1 cellular context compared by ENCODE assay signal in genomic region chr10:91797874-91798735, GRCh38.
TF ChIP-seq lines count a peak whose summit lies in the region.

TNKS2 (plus strand) TSS chr10:91798426; CDS start chr10:91798691, 265 bp downstream.

TF ChIP-seq in HepG2, 621 proteins besides CTCF, POLR2A, EP300 and RAD21 (continued from another document and continues in another):
- TF ChIP-seq, protein P1, sequence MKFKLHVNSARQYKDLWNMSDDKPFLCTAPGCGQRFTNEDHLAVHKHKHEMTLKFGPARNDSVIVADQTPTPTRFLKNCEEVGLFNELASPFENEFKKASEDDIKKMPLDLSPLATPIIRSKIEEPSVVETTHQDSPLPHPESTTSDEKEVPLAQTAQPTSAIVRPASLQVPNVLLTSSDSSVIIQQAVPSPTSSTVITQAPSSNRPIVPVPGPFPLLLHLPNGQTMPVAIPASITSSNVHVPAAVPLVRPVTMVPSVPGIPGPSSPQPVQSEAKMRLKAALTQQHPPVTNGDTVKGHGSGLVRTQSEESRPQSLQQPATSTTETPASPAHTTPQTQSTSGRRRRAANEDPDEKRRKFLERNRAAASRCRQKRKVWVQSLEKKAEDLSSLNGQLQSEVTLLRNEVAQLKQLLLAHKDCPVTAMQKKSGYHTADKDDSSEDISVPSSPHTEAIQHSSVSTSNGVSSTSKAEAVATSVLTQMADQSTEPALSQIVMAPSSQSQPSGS (CRISPR knock-in tag; IDR thresholded peaks at IDR 0.05), result peak; percentile 39; the same call in 1 of the 2 replicates
- TF ChIP-seq, protein P2, sequence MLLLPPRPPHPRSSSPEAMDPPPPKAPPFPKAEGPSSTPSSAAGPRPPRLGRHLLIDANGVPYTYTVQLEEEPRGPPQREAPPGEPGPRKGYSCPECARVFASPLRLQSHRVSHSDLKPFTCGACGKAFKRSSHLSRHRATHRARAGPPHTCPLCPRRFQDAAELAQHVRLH (CRISPR knock-in tag; IDR thresholded peaks at IDR 0.05; ENCODE audit: borderline replicate concordance, low read depth), result peak; percentile 78; the same call in 1 of the 2 replicates
- TF ChIP-seq FOXJ3 (CRISPR knock-in tag; IDR thresholded peaks at IDR 0.05; ENCODE audit: borderline replicate concordance) (no peak), GPN1 (CRISPR knock-in tag; IDR thresholded peaks at IDR 0.05; ENCODE audit: borderline replicate concordance) (no peak), HDAC1 (CRISPR knock-in tag; IDR thresholded peaks at IDR 0.05) (peak; percentile 45), CREB3 (CRISPR knock-in tag; IDR thresholded peaks at IDR 0.05) (0 out of 2 replicates have a peak, but pooled peaks have one; percentile 7), ZSCAN22 (CRISPR knock-in tag; IDR thresholded peaks at IDR 0.05) (0 out of 2 replicates have a peak, but pooled peaks have one; percentile 71), REPIN1 (CRISPR knock-in tag; IDR thresholded peaks at IDR 0.05; ENCODE audit: borderline replicate concordance, low read depth) (peak; percentile 85), RFXAP (CRISPR knock-in tag; IDR thresholded peaks at IDR 0.05; ENCODE audit: borderline replicate concordance) (no peak; the same call in 1 of the 2 replicates), ZBTB44 (CRISPR knock-in tag; IDR thresholded peaks at IDR 0.05) (no peak), ZNF749 (CRISPR knock-in tag; IDR thresholded peaks at IDR 0.05; ENCODE audit: borderline replicate concordance) (no peak; the same call in 1 of the 2 replicates), NCOA2 (CRISPR knock-in tag; IDR thresholded peaks at IDR 0.05) (peak; percentile 64), ZNF317 (CRISPR knock-in tag; IDR thresholded peaks at IDR 0.05) (peak; percentile 65; the same call in 1 of the 2 replicates), XRCC5 (optimal IDR thresholded peaks at IDR 0.05; ENCODE audit: low read length) (peak; percentile 28), TRIM24 (CRISPR knock-in tag; IDR thresholded peaks at IDR 0.05) (no peak), NFKBIZ (CRISPR knock-in tag; IDR thresholded peaks at IDR 0.05) (peak; percentile 58; the same call in 1 of the 2 replicates), SPEN (CRISPR knock-in tag; IDR thresholded peaks at IDR 0.05; ENCODE audit: low read depth) (peak; percentile 51), ONECUT2 (CRISPR knock-in tag; IDR thresholded peaks at IDR 0.05) (no peak), ARNTL (CRISPR knock-in tag; IDR thresholded peaks at IDR 0.05) (peak; percentile 85), PHF5A (CRISPR knock-in tag; IDR thresholded peaks at IDR 0.05; ENCODE audit: low read depth, unreplicated experiment) (no peak), CHD2 (IDR thresholded peaks at IDR 0.05; ENCODE audit: low read depth, low read length) (no peak), PAXIP1 (CRISPR knock-in tag; conservative IDR thresholded peaks at IDR 0.05) (peak; percentile 26; the same call in 1 of the 2 replicates), NFYB (CRISPR knock-in tag; IDR thresholded peaks at IDR 0.05) (no peak), HDAC2 (CRISPR knock-in tag; IDR thresholded peaks at IDR 0.05) (peak; percentile 23; the same call in 1 of the 2 replicates), UBTF (CRISPR knock-in tag; IDR thresholded peaks at IDR 0.05) (peak; percentile 83; the same call in 1 of the 2 replicates), ATM (IDR thresholded peaks at IDR 0.05; ENCODE audit: borderline replicate concordance) (no peak), ZNF547 (CRISPR knock-in tag; IDR thresholded peaks at IDR 0.05) (peak; percentile 79; the same call in 1 of the 2 replicates), ZNF260 (CRISPR knock-in tag; IDR thresholded peaks at IDR 0.05; ENCODE audit: borderline replicate concordance, low read depth) (no peak), SIX1 (CRISPR knock-in tag; IDR thresholded peaks at IDR 0.05; ENCODE audit: borderline replicate concordance) (peak; percentile 40; the same call in 1 of the 2 replicates), ZNF362 (CRISPR knock-in tag; IDR thresholded peaks at IDR 0.05; ENCODE audit: borderline replicate concordance) (peak; percentile 13; the same call in 1 of the 2 replicates), SRSF4 (IDR thresholded peaks at IDR 0.05; ENCODE audit: low read depth, low read length, poor library complexity, severe bottlenecking) (no peak), ZNF354B (CRISPR knock-in tag; IDR thresholded peaks at IDR 0.05) (no peak), ATF7-NPFF (CRISPR knock-in tag; IDR thresholded peaks at IDR 0.05; ENCODE audit: low read depth) (peak; percentile 95)
- TF ChIP-seq, protein P3, sequence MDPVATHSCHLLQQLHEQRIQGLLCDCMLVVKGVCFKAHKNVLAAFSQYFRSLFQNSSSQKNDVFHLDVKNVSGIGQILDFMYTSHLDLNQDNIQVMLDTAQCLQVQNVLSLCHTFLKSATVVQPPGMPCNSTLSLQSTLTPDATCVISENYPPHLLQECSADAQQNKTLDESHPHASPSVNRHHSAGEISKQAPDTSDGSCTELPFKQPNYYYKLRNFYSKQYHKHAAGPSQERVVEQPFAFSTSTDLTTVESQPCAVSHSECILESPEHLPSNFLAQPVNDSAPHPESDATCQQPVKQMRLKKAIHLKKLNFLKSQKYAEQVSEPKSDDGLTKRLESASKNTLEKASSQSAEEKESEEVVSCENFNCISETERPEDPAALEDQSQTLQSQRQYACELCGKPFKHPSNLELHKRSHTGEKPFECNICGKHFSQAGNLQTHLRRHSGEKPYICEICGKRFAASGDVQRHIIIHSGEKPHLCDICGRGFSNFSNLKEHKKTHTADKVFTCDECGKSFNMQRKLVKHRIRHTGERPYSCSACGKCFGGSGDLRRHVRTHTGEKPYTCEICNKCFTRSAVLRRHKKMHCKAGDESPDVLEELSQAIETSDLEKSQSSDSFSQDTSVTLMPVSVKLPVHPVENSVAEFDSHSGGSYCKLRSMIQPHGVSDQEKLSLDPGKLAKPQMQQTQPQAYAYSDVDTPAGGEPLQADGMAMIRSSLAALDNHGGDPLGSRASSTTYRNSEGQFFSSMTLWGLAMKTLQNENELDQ (CRISPR knock-in tag; IDR thresholded peaks at IDR 0.05; ENCODE audit: borderline replicate concordance), result no peak
- TF ChIP-seq, protein P4, sequence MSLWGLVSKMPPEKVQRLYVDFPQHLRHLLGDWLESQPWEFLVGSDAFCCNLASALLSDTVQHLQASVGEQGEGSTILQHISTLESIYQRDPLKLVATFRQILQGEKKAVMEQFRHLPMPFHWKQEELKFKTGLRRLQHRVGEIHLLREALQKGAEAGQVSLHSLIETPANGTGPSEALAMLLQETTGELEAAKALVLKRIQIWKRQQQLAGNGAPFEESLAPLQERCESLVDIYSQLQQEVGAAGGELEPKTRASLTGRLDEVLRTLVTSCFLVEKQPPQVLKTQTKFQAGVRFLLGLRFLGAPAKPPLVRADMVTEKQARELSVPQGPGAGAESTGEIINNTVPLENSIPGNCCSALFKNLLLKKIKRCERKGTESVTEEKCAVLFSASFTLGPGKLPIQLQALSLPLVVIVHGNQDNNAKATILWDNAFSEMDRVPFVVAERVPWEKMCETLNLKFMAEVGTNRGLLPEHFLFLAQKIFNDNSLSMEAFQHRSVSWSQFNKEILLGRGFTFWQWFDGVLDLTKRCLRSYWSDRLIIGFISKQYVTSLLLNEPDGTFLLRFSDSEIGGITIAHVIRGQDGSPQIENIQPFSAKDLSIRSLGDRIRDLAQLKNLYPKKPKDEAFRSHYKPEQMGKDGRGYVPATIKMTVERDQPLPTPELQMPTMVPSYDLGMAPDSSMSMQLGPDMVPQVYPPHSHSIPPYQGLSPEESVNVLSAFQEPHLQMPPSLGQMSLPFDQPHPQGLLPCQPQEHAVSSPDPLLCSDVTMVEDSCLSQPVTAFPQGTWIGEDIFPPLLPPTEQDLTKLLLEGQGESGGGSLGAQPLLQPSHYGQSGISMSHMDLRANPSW (CRISPR knock-in tag; IDR thresholded peaks at IDR 0.05; ENCODE audit: borderline replicate concordance), result no peak
- TF ChIP-seq, protein P5, sequence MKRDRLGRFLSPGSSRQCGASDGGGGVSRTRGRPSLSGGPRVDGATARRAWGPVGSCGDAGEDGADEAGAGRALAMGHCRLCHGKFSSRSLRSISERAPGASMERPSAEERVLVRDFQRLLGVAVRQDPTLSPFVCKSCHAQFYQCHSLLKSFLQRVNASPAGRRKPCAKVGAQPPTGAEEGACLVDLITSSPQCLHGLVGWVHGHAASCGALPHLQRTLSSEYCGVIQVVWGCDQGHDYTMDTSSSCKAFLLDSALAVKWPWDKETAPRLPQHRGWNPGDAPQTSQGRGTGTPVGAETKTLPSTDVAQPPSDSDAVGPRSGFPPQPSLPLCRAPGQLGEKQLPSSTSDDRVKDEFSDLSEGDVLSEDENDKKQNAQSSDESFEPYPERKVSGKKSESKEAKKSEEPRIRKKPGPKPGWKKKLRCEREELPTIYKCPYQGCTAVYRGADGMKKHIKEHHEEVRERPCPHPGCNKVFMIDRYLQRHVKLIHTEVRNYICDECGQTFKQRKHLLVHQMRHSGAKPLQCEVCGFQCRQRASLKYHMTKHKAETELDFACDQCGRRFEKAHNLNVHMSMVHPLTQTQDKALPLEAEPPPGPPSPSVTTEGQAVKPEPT (CRISPR knock-in tag; IDR thresholded peaks at IDR 0.05; ENCODE audit: low read depth), result peak; percentile 50; the same call in 1 of the 2 replicates
- TF ChIP-seq, protein P6, sequence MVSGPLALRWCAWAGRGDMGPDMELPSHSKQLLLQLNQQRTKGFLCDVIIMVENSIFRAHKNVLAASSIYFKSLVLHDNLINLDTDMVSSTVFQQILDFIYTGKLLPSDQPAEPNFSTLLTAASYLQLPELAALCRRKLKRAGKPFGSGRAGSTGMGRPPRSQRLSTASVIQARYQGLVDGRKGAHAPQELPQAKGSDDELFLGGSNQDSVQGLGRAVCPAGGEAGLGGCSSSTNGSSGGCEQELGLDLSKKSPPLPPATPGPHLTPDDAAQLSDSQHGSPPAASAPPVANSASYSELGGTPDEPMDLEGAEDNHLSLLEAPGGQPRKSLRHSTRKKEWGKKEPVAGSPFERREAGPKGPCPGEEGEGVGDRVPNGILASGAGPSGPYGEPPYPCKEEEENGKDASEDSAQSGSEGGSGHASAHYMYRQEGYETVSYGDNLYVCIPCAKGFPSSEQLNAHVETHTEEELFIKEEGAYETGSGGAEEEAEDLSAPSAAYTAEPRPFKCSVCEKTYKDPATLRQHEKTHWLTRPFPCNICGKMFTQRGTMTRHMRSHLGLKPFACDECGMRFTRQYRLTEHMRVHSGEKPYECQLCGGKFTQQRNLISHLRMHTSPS (CRISPR knock-in tag; IDR thresholded peaks at IDR 0.05; ENCODE audit: low read depth), result 0 out of 2 replicates have a peak, but pooled peaks have one; percentile 18
